16 cellular contexts compared by ENCODE assay signal in genomic region chr6:131602913-131603312, GRCh38. TPM values are rescaled to one million over a fixed set of nuclear protein-coding genes. Genes with fewer than 3 reads are reported as not detected.
DNase-seq lines count a peak whose midpoint lies in the region; ATAC-seq and TF ChIP-seq lines count a peak whose summit lies in the region.
"Had no signal": no experiment of that assay in that cellular context is flagged by ENCODE, and none has a peak within 500 bp of the region (broad histone marks: within the 10 kb centered on the region; RNA-seq: fewer than 3 reads in every experiment).

No MANE protein-coding gene starts in this region.

- peaks cover 31% of the 10 kb centered on the region for H3K36me3 Mint-ChIP-seq in chondrocyte (ENCODE audit: low read depth)

- H3K4me3 Mint-ChIP-seq in chondrocyte (ENCODE audit: unreplicated experiment), result no peak overlapping the region
- H3K4me3 Mint-ChIP-seq: stimulated activated naive CD8-positive, alpha-beta T cell treated with anti-CD3 and anti-CD28 coated beads, Interleukin-15, Interleukin-2, amounts not matched to agents 100 ng/mL and 50 ng/mL, for 24 hours had no signal

- ATAC-seq in GM18868 (IDR thresholded peaks at IDR 0.05; ENCODE audit: unreplicated experiment), result no peak
- ATAC-seq in HG02973 (IDR thresholded peaks at IDR 0.05; ENCODE audit: unreplicated experiment), result no peak
- ATAC-seq in HG02938 (IDR thresholded peaks at IDR 0.05; ENCODE audit: unreplicated experiment), result no peak

- H3K27me3 Mint-ChIP-seq in chondrocyte (ENCODE audit: low read depth), result no peaks in the 10 kb centered on the region
- H3K27me3 Mint-ChIP-seq: stimulated activated naive CD8-positive, alpha-beta T cell treated with anti-CD3 and anti-CD28 coated beads, Interleukin-15, Interleukin-2, amounts not matched to agents 100 ng/mL and 50 ng/mL, for 24 hours had no signal

- peaks cover 3% of the 10 kb centered on the region; the same call in 1 of the 2 replicates for H3K36me3 ChIP-seq in BJ (ENCODE audit: control insufficient read depth, insufficient read depth, low read length)
- peaks cover 59% of the 10 kb centered on the region for H3K36me3 ChIP-seq in MG63

- H3K27me3 ChIP-seq in BJ (ENCODE audit: control insufficient read depth, insufficient read depth, low read length), result no peaks in the 10 kb centered on the region
- no peaks in the 10 kb centered on the region for H3K27me3 ChIP-seq in MG63

- no peak for TF ChIP-seq CTCF in BJ (IDR thresholded peaks at IDR 0.05; ENCODE audit: insufficient read depth, low read depth, low read length)
- TF ChIP-seq CTCF in chondrocyte (IDR thresholded peaks at IDR 0.05), result no peak

- H3K9me3 ChIP-seq in MG63, result no peaks in the 10 kb centered on the region

- DNase-seq in BJ (ENCODE audit: low read depth) (peak; percentile 64), MG63 (peak; percentile 58), chondrocyte (ENCODE audit: low spot score) (no peak), non-pigmented ciliary epithelial cell (ENCODE audit: low read depth) (peak; percentile 87), iPS-NIHi11 (ENCODE audit: low spot score) (no peak)
- DNase-seq: activated CD8-positive, alpha-beta memory T cell treated with anti-CD3 and anti-CD28 coated beads, Interleukin-2, amount 50 U/mL, for 48 hours; COR-L47; effector CD8-positive, alpha-beta T cell; hypothalamus; NCI-H1092 treated with DMSO at 0.1 percent for 48 hours; stimulated activated CD4-positive, alpha-beta T cell treated with anti-CD3 and anti-CD28 coated beads, Interleukin-2, amount 100 ng/mL, for 24 hours had no signal

- H3K9me3 Mint-ChIP-seq in chondrocyte (ENCODE audit: low read depth), result no peaks in the 10 kb centered on the region
- H3K9me3 Mint-ChIP-seq: stimulated activated naive CD8-positive, alpha-beta T cell treated with anti-CD3 and anti-CD28 coated beads, Interleukin-15, Interleukin-2, amounts not matched to agents 100 ng/mL and 50 ng/mL, for 24 hours had no signal

- H3K27ac Mint-ChIP-seq in chondrocyte (ENCODE audit: unreplicated experiment), result peak overlapping the region; percentile 38
- H3K27ac Mint-ChIP-seq: stimulated activated naive CD8-positive, alpha-beta T cell treated with anti-CD3 and anti-CD28 coated beads, Interleukin-15, Interleukin-2, amounts not matched to agents 100 ng/mL and 50 ng/mL, for 24 hours had no signal

- POLR2A ChIA-PET in BJ (lab: Charles Lee), result no interaction called here

- H3K4me1 Mint-ChIP-seq in chondrocyte (ENCODE audit: low read depth), result peaks cover 8% of the 10 kb centered on the region

- H3K4me3 ChIP-seq in BJ (ENCODE audit: low read depth, low read length), result no peak overlapping the region
- H3K4me3 ChIP-seq in MG63, result no peak overlapping the region

- CTCF ChIA-PET in BJ (lab: Yijun Ruan, JAX), result interaction anchor here (0.6 to 4.5 kb wide), 2 partner anchors 25 to 449 kb away, joined by 3 to 22 read pairs; partner anchors contain the start of gene MED23

RNA-seq across cellular contexts. Expression of gene MED23, which starts 25.1 kb away (rescaled TPM):
- 16.5 and 28.5 TPM in 2 replicates for polyA plus RNA-seq in BJ (2011; rRNA removed)
- polyA minus RNA-seq in BJ (2011; rRNA and poly(A)+ RNA removed), result 17.3 and 22.8 TPM in 2 replicates
- total RNA-seq in MG63 (2014; rRNA removed; shearing (Covaris generic); ENCODE audit: low replicate concordance), result 11.3 and 19.0 TPM in 2 replicates
- 26.2 to 39.0 TPM (median 28.7 TPM) in 3 replicates for total RNA-seq in chondrocyte

RNA-seq across cellular contexts. Expression of gene ARG1, which starts 29.9 kb away (rescaled TPM):
- polyA plus RNA-seq in BJ (2011; rRNA removed), result not detected in 2 replicates
- polyA minus RNA-seq in BJ (2011; rRNA and poly(A)+ RNA removed), result not detected in 2 replicates
- total RNA-seq in MG63 (2014; rRNA removed; shearing (Covaris generic); ENCODE audit: low replicate concordance), result not detected in 2 replicates
- total RNA-seq in chondrocyte, result not detected in 3 replicates
- total RNA-seq: NCI-H460 had no signal

RNA-seq across cellular contexts. Expression of gene ENPP3, which starts 34.2 kb away (rescaled TPM):
- polyA plus RNA-seq in BJ (2011; rRNA removed), result 0.02 TPM in 1 of 2 replicates, not detected in the other
- polyA minus RNA-seq in BJ (2011; rRNA and poly(A)+ RNA removed), result not detected in 2 replicates
- not detected in 2 replicates for total RNA-seq in MG63 (2014; rRNA removed; shearing (Covaris generic); ENCODE audit: low replicate concordance)
- total RNA-seq in chondrocyte, result not detected in 3 replicates

Comparison
In these comparisons a context has a peak if more than half of its experiments do, and no peak if none do; other contexts are left out.
1. DNase-seq: peak in BJ (single experiment), MG63 (single experiment) and non-pigmented ciliary epithelial cell (single experiment); none in chondrocyte (single experiment) and iPS-NIHi11 (single experiment).